4 cellular contexts compared by ENCODE assay signal in genomic region chr6:24142733-24143132, GRCh38. TPM values are rescaled to one million over a fixed set of nuclear protein-coding genes. Genes with fewer than 3 reads are reported as not detected.
"Had no signal": no experiment of that assay in that cellular context is flagged by ENCODE, and none has a peak within 500 bp of the region (broad histone marks: within the 10 kb centered on the region; RNA-seq: fewer than 3 reads in every experiment).

No MANE protein-coding gene starts in this region.

RNA-seq across cellular contexts. Expression of gene NRSN1, which starts 16.7 kb away (rescaled TPM):
- total RNA-seq: LHCN-M2, M059J, MCF 10A, NCI-H460 had no signal
